Comparison of ENCODE assay signal across 11 cellular contexts in the genomic region with DNA sequence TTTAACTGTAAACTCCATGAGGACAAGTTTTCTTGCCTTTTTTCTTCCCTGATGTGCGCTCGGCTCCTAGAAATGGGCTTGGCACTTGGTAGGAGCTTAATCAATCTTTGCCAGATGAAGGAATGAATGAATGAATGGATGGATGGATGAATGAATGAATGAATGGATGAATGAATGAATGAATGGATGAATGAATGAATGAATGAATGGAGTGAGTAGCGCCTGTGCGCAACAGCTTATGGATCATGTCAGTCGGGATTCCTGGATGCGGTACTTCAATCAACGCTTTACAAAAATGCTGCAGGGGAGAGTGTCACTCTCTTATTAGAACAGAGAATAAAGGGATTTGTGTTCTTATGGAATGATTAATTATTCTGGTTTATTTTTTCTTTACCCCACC.
"Had no signal": no experiment of that assay in that cellular context is flagged by ENCODE, and none has a peak within 500 bp of the region (broad histone marks: within the 10 kb centered on the region; RNA-seq: fewer than 3 reads in every experiment).

No MANE protein-coding gene starts in this region.

- H3K27ac ChIP-seq: GM23248 had no signal

- H3K36me3 ChIP-seq: HAP-1 had no signal

- H3K9me3 ChIP-seq: HAP-1 had no signal

- FAIRE-seq: H1, H54 had no signal

- H3K4me3 ChIP-seq: GM23248, GM23338, HAP-1 had no signal

- DNase-seq: GM23248, GOT3, H7, H9, HCEC 1CT, HFFc6 had no signal

- ATAC-seq: HCT116 had no signal

- H3K9ac ChIP-seq: GM23248 had no signal

- H2AFZ ChIP-seq: GM23248 had no signal
